Comparison of ENCODE assay signal across 17 cellular contexts in genomic region chr12:52212701-52213540, GRCh38. TPM values are rescaled to one million over a fixed set of nuclear protein-coding genes. Genes with fewer than 3 reads are reported as not detected.
DNase-seq lines count a peak whose midpoint lies in the region; ATAC-seq, FAIRE-seq and TF ChIP-seq lines count a peak whose summit lies in the region.
"Had no signal": no experiment of that assay in that cellular context is flagged by ENCODE, and none has a peak within 500 bp of the region (broad histone marks: within the 10 kb centered on the region; RNA-seq: fewer than 3 reads in every experiment).

No MANE protein-coding gene starts in this region.

- no TSS peak for BruUV-seq in MCF 10A (replicated peaks; lab: Mats Ljungman, UMichigan)

- H3K9me3 Mint-ChIP-seq in MCF 10A (ENCODE audit: unreplicated experiment), result no peaks in the 10 kb centered on the region
- H3K9me3 Mint-ChIP-seq: activated B cell treated with CpG ODN at 0.5 μM for 24 hours; activated T-cell treated with anti-CD3 and anti-CD28 coated beads, Interleukin-2, amount 50 U/mL, for 24 hours; CD4-positive, alpha-beta T cell; memory B cell; naive thymus-derived CD4-positive, alpha-beta T cell; T-helper 2 cell treated with Interferon-gamma antibody and Interleukin-4, amounts not matched to agents 5 μg/mL and 100 μg/mL, for 36 hours had no signal

- TF ChIP-seq CTCF in D721Med (IDR thresholded peaks at IDR 0.05; ENCODE audit: insufficient read depth, missing control alignments), result no peak
- no peak for TF ChIP-seq CTCF in RWPE2 (IDR thresholded peaks at IDR 0.05; ENCODE audit: poor library complexity, severe bottlenecking)
- TF ChIP-seq CTCF in osteoblast (IDR thresholded peaks at IDR 0.05; ENCODE audit: extremely low read depth, low read depth, low read length), result no peak
- TF ChIP-seq CTCF in MCF 10A (IDR thresholded peaks at IDR 0.05; ENCODE audit: unreplicated experiment), result no peak

- CTCF ChIA-PET in MCF 10A (lab: Yijun Ruan, JAX), result interaction anchor here (0.5 to 4.2 kb wide), 25 partner anchors 9 to 667 kb away, joined by 3 to 32 read pairs (median 4); no protein-coding TSS in a partner anchor

- FAIRE-seq in D721Med (lab: Jason Lieb, UNC), result no peak

- intact Hi-C loops in MCF 10A (cut with micrococcal nuclease), result loop anchor here (1.0 to 10.0 kb wide), 2 partner anchors 20 to 662 kb away; partner anchors contain the start of gene KRT7

- no peaks in the 10 kb centered on the region for H3K27me3 Mint-ChIP-seq in MCF 10A (ENCODE audit: insufficient read depth, unreplicated experiment)

- H3K9me3 ChIP-seq in RWPE2 (ENCODE audit: severe bottlenecking) (no peaks in the 10 kb centered on the region), osteoblast (ENCODE audit: low read depth, low read length) (no peaks in the 10 kb centered on the region)
- H3K9me3 ChIP-seq: HAP-1 had no signal

- H3K4me3 ChIP-seq in RWPE2 (ENCODE audit: severe bottlenecking) (no peak overlapping the region), osteoblast (ENCODE audit: insufficient read depth, low read length) (no peak overlapping the region)
- H3K4me3 ChIP-seq: HAP-1, SK-N-MC had no signal

- no peaks in the 10 kb centered on the region for H3K79me2 ChIP-seq in osteoblast (ENCODE audit: insufficient read depth, low read length)

- peak overlapping the region; percentile 87 for H3K27ac ChIP-seq in RWPE2 (ENCODE audit: poor library complexity, severe bottlenecking)
- H3K27ac ChIP-seq in osteoblast (ENCODE audit: low read depth, low read length), result no peak overlapping the region
- H3K27ac ChIP-seq: SK-N-MC had no signal

- H3K36me3 Mint-ChIP-seq in MCF 10A (ENCODE audit: insufficient read depth, unreplicated experiment), result no peaks in the 10 kb centered on the region
- H3K36me3 Mint-ChIP-seq: memory B cell; naive thymus-derived CD4-positive, alpha-beta T cell had no signal

- H3K4me1 Mint-ChIP-seq in MCF 10A (ENCODE audit: insufficient read depth, unreplicated experiment), result peaks cover 79% of the 10 kb centered on the region
- H3K4me1 Mint-ChIP-seq: activated B cell treated with CpG ODN at 0.5 μM for 24 hours had no signal

- H3K27me3 ChIP-seq in RWPE2 (ENCODE audit: insufficient read depth, poor library complexity, severe bottlenecking), result no peaks in the 10 kb centered on the region
- no peaks in the 10 kb centered on the region for H3K27me3 ChIP-seq in osteoblast (ENCODE audit: insufficient read depth, low read length)

- DNase-seq in 8988T (peak; percentile 26), D721Med (ENCODE audit: insufficient read length, low spot score) (peak; percentile 12), RWPE2 (ENCODE audit: low spot score) (peak; percentile 54), osteoblast (ENCODE audit: insufficient read length, low spot score, missing footprints) (peak; percentile 78), MCF 10A (ENCODE audit: unreplicated experiment) (no peak), NCI-H524 treated with DMSO at 0.1 percent for 48 hours (lab: John Stamatoyannopoulos, UW) (no peak)
- DNase-seq: activated B cell treated with CpG ODN at 0.5 μM for 24 hours had no signal

- no peak overlapping the region for H3K27ac Mint-ChIP-seq in MCF 10A (ENCODE audit: low read depth, unreplicated experiment)
- H3K27ac Mint-ChIP-seq: activated B cell treated with CpG ODN at 0.5 μM for 24 hours; activated T-cell treated with anti-CD3 and anti-CD28 coated beads, Interleukin-2, amount 50 U/mL, for 24 hours; CD4-positive, alpha-beta T cell; memory B cell; naive thymus-derived CD4-positive, alpha-beta T cell; T-helper 2 cell treated with Interferon-gamma antibody and Interleukin-4, amounts not matched to agents 5 μg/mL and 100 μg/mL, for 36 hours had no signal

- POLR2A ChIA-PET in MCF 10A (lab: Yijun Ruan, JAX), result interaction anchor here (0.6 to 1.4 kb wide), 7 partner anchors 21 to 66 kb away, joined by 3 to 8 read pairs (median 3); no protein-coding TSS in a partner anchor

- no peak overlapping the region for H2AFZ ChIP-seq in osteoblast (ENCODE audit: low read length)

- no peak overlapping the region for H3K4me3 Mint-ChIP-seq in MCF 10A (ENCODE audit: unreplicated experiment)
- H3K4me3 Mint-ChIP-seq: activated B cell treated with CpG ODN at 0.5 μM for 24 hours; activated T-cell treated with anti-CD3 and anti-CD28 coated beads, Interleukin-2, amount 50 U/mL, for 24 hours; CD4-positive, alpha-beta T cell; memory B cell; naive thymus-derived CD4-positive, alpha-beta T cell; T-helper 2 cell treated with Interferon-gamma antibody and Interleukin-4, amounts not matched to agents 5 μg/mL and 100 μg/mL, for 36 hours had no signal

- no peaks in the 10 kb centered on the region for H3K36me3 ChIP-seq in RWPE2 (ENCODE audit: low read depth)
- no peaks in the 10 kb centered on the region for H3K36me3 ChIP-seq in osteoblast (ENCODE audit: insufficient read depth, low read length)
- H3K36me3 ChIP-seq: HAP-1 had no signal

- H3K4me1 ChIP-seq in RWPE2 (ENCODE audit: insufficient read depth, poor library complexity, severe bottlenecking) (peaks cover 72% of the 10 kb centered on the region), osteoblast (ENCODE audit: insufficient read depth, low read length) (peaks cover 28% of the 10 kb centered on the region)
- H3K4me1 ChIP-seq: HAP-1 had no signal

- no peak for ATAC-seq in RWPE2 (ENCODE audit: low read depth)
- no peak for ATAC-seq in HG03520 (IDR thresholded peaks at IDR 0.05; ENCODE audit: unreplicated experiment)
- ATAC-seq in activated CD4-positive, CD25-positive, alpha-beta regulatory T cell treated with anti-CD3 and anti-CD28 coated beads, Interleukin-2, amount 50 U/mL, for 24 hours, result no peak

- H4K20me1 ChIP-seq in osteoblast (ENCODE audit: insufficient read depth, low read length), result no peaks in the 10 kb centered on the region

- H3K4me2 ChIP-seq in osteoblast (ENCODE audit: insufficient read depth, low read length), result no peak overlapping the region

RNA-seq across cellular contexts. Expression of gene KRT7, which starts 20.1 kb away (rescaled TPM):
- total RNA-seq in osteoblast, result 20.9 and 27.9 TPM in 2 replicates
- 2,379 and 3,360 TPM in 2 replicates for total RNA-seq in MCF 10A (2022)
- total RNA-seq: CD4-positive, alpha-beta T cell had no signal

RNA-seq across cellular contexts. Expression of gene KRT80, which starts 21.1 kb away (rescaled TPM):
- total RNA-seq in osteoblast, result 0.59 and 0.72 TPM in 2 replicates
- total RNA-seq in MCF 10A (2022), result 27.4 and 52.3 TPM in 2 replicates
- total RNA-seq: activated B cell treated with CpG ODN at 0.5 μM for 24 hours; CD4-positive, alpha-beta T cell; subcutaneous adipose tissue had no signal

Comparison
In these comparisons a context has a peak if more than half of its experiments do, and no peak if none do; other contexts are left out.
1. DNase-seq: peak in 8988T (single experiment), D721Med (single experiment), RWPE2 (single experiment) and osteoblast (single experiment); none in MCF 10A (single experiment) and NCI-H524 treated with DMSO at 0.1 percent for 48 hours (single experiment).
2. RNA of gene KRT7, which starts 20.1 kb away (total RNA-seq): 2,379 to 3,360 TPM in MCF 10A; 20.9 to 27.9 TPM in osteoblast; every median in the first group is over 10 times any median in the second.
3. RNA of gene KRT80, which starts 21.1 kb away (total RNA-seq): 27.4 to 52.3 TPM in MCF 10A; 0.59 to 0.72 TPM in osteoblast; every median in the first group is over 10 times any median in the second.